8 cellular contexts compared by ENCODE assay signal in genomic region chrX:110418220-110418856, GRCh38. TPM values are rescaled to one million over a fixed set of nuclear protein-coding genes. Genes with fewer than 3 reads are reported as not detected.
DNase-seq lines count a peak whose midpoint lies in the region; ATAC-seq, FAIRE-seq and TF ChIP-seq lines count a peak whose summit lies in the region.

No MANE protein-coding gene starts in this region.

- peak; percentile 75 for DNase-seq in EH (ENCODE audit: low read depth)
- DNase-seq in NCI-H187 (lab: John Stamatoyannopoulos, UW) = peak; percentile 47 to 48
- DNase-seq in bronchial epithelial cell (ENCODE audit: low read depth) = peak; percentile 53
- no peak for DNase-seq in mesothelial cell of epicardium (ENCODE audit: low spot score in 2 of 2, unreplicated experiment in 2 of 2)
- DNase-seq in CD1c-positive myeloid dendritic cell (ENCODE audit: extremely low spot score) = no peak
- no peak for DNase-seq in activated CD8-positive, alpha-beta memory T cell treated with anti-CD3 and anti-CD28 coated beads, Interleukin-2, amount 50 U/mL, for 4 hours

- ATAC-seq in HG03095 (IDR thresholded peaks at IDR 0.05; ENCODE audit: unreplicated experiment) = no peak
- ATAC-seq in GM18520 (IDR thresholded peaks at IDR 0.05; ENCODE audit: unreplicated experiment) = no peak

- peak overlapping the region; percentile 50 for H3K4me3 Mint-ChIP-seq in mesothelial cell of epicardium

- no peaks in the 10 kb centered on the region for H3K9me3 Mint-ChIP-seq in mesothelial cell of epicardium

- FAIRE-seq in bronchial epithelial cell (lab: Jason Lieb, UNC) = no peak

- no peaks in the 10 kb centered on the region for H3K36me3 ChIP-seq in bronchial epithelial cell (ENCODE audit: control insufficient read depth, insufficient read depth, low read length)

- H3K4me3 ChIP-seq in bronchial epithelial cell (ENCODE audit: low read depth, low read length) = no peak overlapping the region

- no peaks in the 10 kb centered on the region for H3K36me3 Mint-ChIP-seq in mesothelial cell of epicardium

- no peaks in the 10 kb centered on the region for H3K27me3 ChIP-seq in bronchial epithelial cell (ENCODE audit: control insufficient read depth, insufficient read depth, low read length)

- H3K27ac Mint-ChIP-seq in mesothelial cell of epicardium = peak overlapping the region; percentile 78

- no peaks in the 10 kb centered on the region for H3K27me3 Mint-ChIP-seq in mesothelial cell of epicardium (ENCODE audit: low read depth)

- peak; percentile 52 for TF ChIP-seq CTCF in bronchial epithelial cell (IDR thresholded peaks at IDR 0.05; ENCODE audit: insufficient read depth, low read length, severe bottlenecking)
- peak; percentile 53 for TF ChIP-seq CTCF in mesothelial cell of epicardium (IDR thresholded peaks at IDR 0.05; ENCODE audit: unreplicated experiment)

- H3K4me1 Mint-ChIP-seq in mesothelial cell of epicardium = peaks cover 58% of the 10 kb centered on the region

RNA-seq across cellular contexts. Expression of gene RTL9, which starts 59.7 kb away (rescaled TPM):
- not detected in 2 replicates for total RNA-seq in bronchial epithelial cell
- total RNA-seq in mesothelial cell of epicardium = 0.43 to 0.55 TPM (median 0.47 TPM) in 3 replicates

Comparison
In these comparisons a context has a peak if more than half of its experiments do, and no peak if none do; other contexts are left out.
1. DNase-seq: peak in EH (single experiment), NCI-H187 (2 of 2) and bronchial epithelial cell (single experiment); none in mesothelial cell of epicardium (0 of 2), CD1c-positive myeloid dendritic cell (single experiment) and activated CD8-positive, alpha-beta memory T cell treated with anti-CD3 and anti-CD28 coated beads, Interleukin-2, amount 50 U/mL, for 4 hours (single experiment).